Comparison of ENCODE assay signal across 1 cellular context in the genomic region with DNA sequence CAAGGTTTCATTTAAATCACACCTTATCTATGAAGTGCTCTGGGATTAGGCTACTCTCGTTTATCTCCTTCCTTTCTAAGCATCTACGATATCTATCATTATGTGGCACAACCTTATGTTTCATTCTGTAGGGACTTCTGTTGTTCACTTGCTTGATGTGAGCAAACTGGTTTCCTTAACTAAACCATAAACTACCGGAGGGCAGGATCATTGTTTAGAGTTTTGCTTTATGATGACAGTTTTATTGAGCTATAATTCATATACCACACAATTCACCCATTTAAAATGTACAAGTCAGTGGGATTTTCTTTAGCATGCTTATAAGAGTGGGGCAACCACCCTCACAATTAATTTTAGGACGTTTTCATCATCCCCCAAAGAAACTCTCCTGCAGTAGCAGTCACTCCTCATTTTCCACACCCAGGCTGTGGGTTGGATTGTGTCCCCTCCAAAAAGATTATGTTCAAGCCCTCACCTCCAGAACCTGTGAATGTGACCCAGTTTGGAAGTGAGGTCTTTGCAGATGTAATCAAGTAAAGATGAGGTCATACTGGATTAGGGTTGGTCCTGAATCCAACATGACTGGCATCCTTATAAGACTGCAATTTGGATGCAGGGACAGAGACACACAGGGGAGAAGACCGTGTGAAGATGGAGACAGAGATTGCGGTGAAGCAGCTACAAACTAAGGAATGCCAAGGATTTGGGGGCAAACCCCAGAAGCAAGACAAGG.
TF ChIP-seq lines count a peak whose summit lies in the region.

No MANE protein-coding gene starts in this region.

TF ChIP-seq in HepG2, 621 proteins besides CTCF, POLR2A, EP300 and RAD21:
- TF ChIP-seq, protein P1, sequence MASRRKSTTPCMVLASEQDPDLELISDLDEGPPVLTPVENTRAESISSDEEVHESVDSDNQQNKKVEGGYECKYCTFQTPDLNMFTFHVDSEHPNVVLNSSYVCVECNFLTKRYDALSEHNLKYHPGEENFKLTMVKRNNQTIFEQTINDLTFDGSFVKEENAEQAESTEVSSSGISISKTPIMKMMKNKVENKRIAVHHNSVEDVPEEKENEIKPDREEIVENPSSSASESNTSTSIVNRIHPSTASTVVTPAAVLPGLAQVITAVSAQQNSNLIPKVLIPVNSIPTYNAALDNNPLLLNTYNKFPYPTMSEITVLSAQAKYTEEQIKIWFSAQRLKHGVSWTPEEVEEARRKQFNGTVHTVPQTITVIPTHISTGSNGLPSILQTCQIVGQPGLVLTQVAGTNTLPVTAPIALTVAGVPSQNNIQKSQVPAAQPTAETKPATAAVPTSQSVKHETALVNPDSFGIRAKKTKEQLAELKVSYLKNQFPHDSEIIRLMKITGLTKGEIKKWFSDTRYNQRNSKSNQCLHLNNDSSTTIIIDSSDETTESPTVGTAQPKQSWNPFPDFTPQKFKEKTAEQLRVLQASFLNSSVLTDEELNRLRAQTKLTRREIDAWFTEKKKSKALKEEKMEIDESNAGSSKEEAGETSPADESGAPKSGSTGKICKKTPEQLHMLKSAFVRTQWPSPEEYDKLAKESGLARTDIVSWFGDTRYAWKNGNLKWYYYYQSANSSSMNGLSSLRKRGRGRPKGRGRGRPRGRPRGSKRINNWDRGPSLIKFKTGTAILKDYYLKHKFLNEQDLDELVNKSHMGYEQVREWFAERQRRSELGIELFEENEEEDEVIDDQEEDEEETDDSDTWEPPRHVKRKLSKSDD (CRISPR knock-in tag; IDR thresholded peaks at IDR 0.05; ENCODE audit: low read depth), result no peak
- TF ChIP-seq ATF7 (IDR thresholded peaks at IDR 0.05) (peak; percentile 57), ATF7 (CRISPR knock-in tag; IDR thresholded peaks at IDR 0.05) (no peak)
